Comparison of ENCODE assay signal across 1 cellular context in genomic region chr19:50280983-50281382, GRCh38.
TF ChIP-seq lines count a peak whose summit lies in the region.

No MANE protein-coding gene starts in this region.

TF ChIP-seq in SK-N-SH treated with all-trans-retinoic acid at 6 μM for 48 hours, 23 proteins besides CTCF, POLR2A, EP300 and RAD21 (continued from another document):
- TF ChIP-seq TSHZ2 (CRISPR knock-in tag; IDR thresholded peaks at IDR 0.05): no peak
- no peak for TF ChIP-seq CSRNP3 (CRISPR knock-in tag; IDR thresholded peaks at IDR 0.05)
- TF ChIP-seq ZFP3 (CRISPR knock-in tag; IDR thresholded peaks at IDR 0.05): peak; percentile 94
- TF ChIP-seq ZC3H10 (CRISPR knock-in tag; IDR thresholded peaks at IDR 0.05): no peak
